ENCODE assay signal across 1 cellular context in the genomic region with DNA sequence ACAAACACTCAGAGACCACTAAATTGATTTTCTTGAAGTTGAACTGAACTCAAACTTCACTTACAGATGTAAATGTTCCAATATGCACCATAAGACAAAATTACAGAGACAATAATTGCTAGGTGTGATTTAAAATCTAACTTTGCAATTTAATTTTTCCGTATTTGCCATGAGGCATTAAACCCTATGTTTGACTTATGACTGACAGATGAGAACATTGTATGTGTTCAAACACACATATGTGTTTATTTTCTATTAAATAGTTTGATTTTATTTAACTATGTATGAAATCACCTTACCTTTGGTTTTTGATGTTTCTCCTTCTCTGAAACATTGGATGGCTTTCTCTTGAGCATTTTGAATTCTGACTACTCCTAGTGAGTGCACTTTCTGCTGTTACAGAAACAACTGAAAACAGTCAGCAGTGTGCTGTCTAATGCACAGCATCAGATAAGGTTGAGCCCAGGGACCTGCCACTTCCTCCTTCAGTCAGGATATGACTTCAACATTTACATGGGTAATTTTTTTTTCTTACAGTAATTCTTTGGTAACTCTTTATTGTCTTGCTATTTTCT.
TF ChIP-seq lines count a peak whose summit lies in the region.

A gene (minus strand): TSS at position 410 of the 575 bp plus-strand sequence. CDS start 54 bp downstream, at position 356.

TF ChIP-seq in WTC11, 78 proteins besides CTCF, POLR2A, EP300 and RAD21 (continued from another document):
- TF ChIP-seq, protein P1, sequence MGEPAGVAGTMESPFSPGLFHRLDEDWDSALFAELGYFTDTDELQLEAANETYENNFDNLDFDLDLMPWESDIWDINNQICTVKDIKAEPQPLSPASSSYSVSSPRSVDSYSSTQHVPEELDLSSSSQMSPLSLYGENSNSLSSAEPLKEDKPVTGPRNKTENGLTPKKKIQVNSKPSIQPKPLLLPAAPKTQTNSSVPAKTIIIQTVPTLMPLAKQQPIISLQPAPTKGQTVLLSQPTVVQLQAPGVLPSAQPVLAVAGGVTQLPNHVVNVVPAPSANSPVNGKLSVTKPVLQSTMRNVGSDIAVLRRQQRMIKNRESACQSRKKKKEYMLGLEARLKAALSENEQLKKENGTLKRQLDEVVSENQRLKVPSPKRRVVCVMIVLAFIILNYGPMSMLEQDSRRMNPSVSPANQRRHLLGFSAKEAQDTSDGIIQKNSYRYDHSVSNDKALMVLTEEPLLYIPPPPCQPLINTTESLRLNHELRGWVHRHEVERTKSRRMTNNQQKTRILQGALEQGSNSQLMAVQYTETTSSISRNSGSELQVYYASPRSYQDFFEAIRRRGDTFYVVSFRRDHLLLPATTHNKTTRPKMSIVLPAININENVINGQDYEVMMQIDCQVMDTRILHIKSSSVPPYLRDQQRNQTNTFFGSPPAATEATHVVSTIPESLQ (CRISPR knock-in tag; IDR thresholded peaks at IDR 0.05) = no peak
- TF ChIP-seq, protein P2, sequence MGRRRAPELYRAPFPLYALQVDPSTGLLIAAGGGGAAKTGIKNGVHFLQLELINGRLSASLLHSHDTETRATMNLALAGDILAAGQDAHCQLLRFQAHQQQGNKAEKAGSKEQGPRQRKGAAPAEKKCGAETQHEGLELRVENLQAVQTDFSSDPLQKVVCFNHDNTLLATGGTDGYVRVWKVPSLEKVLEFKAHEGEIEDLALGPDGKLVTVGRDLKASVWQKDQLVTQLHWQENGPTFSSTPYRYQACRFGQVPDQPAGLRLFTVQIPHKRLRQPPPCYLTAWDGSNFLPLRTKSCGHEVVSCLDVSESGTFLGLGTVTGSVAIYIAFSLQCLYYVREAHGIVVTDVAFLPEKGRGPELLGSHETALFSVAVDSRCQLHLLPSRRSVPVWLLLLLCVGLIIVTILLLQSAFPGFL (CRISPR knock-in tag; IDR thresholded peaks at IDR 0.05; ENCODE audit: borderline replicate concordance) = no peak
- TF ChIP-seq NR1H2 (CRISPR knock-in tag; IDR thresholded peaks at IDR 0.05) (no peak), SMAD4 (CRISPR knock-in tag; IDR thresholded peaks at IDR 0.05) (no peak), CBFB (CRISPR knock-in tag; IDR thresholded peaks at IDR 0.05; ENCODE audit: low read depth) (no peak), OVOL2 (CRISPR knock-in tag; IDR thresholded peaks at IDR 0.05; ENCODE audit: borderline replicate concordance) (no peak), ZNF263 (CRISPR knock-in tag; IDR thresholded peaks at IDR 0.05; ENCODE audit: low read depth) (no peak), ZNF416 (CRISPR knock-in tag; IDR thresholded peaks at IDR 0.05) (no peak), GTF2I (CRISPR knock-in tag; conservative IDR thresholded peaks at IDR 0.05) (no peak)
- TF ChIP-seq, protein P3, sequence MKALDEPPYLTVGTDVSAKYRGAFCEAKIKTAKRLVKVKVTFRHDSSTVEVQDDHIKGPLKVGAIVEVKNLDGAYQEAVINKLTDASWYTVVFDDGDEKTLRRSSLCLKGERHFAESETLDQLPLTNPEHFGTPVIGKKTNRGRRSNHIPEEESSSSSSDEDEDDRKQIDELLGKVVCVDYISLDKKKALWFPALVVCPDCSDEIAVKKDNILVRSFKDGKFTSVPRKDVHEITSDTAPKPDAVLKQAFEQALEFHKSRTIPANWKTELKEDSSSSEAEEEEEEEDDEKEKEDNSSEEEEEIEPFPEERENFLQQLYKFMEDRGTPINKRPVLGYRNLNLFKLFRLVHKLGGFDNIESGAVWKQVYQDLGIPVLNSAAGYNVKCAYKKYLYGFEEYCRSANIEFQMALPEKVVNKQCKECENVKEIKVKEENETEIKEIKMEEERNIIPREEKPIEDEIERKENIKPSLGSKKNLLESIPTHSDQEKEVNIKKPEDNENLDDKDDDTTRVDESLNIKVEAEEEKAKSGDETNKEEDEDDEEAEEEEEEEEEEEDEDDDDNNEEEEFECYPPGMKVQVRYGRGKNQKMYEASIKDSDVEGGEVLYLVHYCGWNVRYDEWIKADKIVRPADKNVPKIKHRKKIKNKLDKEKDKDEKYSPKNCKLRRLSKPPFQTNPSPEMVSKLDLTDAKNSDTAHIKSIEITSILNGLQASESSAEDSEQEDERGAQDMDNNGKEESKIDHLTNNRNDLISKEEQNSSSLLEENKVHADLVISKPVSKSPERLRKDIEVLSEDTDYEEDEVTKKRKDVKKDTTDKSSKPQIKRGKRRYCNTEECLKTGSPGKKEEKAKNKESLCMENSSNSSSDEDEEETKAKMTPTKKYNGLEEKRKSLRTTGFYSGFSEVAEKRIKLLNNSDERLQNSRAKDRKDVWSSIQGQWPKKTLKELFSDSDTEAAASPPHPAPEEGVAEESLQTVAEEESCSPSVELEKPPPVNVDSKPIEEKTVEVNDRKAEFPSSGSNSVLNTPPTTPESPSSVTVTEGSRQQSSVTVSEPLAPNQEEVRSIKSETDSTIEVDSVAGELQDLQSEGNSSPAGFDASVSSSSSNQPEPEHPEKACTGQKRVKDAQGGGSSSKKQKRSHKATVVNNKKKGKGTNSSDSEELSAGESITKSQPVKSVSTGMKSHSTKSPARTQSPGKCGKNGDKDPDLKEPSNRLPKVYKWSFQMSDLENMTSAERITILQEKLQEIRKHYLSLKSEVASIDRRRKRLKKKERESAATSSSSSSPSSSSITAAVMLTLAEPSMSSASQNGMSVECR (CRISPR knock-in tag; IDR thresholded peaks at IDR 0.05; ENCODE audit: borderline replicate concordance) = no peak
- TF ChIP-seq, protein P4, sequence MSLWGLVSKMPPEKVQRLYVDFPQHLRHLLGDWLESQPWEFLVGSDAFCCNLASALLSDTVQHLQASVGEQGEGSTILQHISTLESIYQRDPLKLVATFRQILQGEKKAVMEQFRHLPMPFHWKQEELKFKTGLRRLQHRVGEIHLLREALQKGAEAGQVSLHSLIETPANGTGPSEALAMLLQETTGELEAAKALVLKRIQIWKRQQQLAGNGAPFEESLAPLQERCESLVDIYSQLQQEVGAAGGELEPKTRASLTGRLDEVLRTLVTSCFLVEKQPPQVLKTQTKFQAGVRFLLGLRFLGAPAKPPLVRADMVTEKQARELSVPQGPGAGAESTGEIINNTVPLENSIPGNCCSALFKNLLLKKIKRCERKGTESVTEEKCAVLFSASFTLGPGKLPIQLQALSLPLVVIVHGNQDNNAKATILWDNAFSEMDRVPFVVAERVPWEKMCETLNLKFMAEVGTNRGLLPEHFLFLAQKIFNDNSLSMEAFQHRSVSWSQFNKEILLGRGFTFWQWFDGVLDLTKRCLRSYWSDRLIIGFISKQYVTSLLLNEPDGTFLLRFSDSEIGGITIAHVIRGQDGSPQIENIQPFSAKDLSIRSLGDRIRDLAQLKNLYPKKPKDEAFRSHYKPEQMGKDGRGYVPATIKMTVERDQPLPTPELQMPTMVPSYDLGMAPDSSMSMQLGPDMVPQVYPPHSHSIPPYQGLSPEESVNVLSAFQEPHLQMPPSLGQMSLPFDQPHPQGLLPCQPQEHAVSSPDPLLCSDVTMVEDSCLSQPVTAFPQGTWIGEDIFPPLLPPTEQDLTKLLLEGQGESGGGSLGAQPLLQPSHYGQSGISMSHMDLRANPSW (CRISPR knock-in tag; conservative IDR thresholded peaks at IDR 0.05; ENCODE audit: low read depth) = no peak
- TF ChIP-seq, protein P5, sequence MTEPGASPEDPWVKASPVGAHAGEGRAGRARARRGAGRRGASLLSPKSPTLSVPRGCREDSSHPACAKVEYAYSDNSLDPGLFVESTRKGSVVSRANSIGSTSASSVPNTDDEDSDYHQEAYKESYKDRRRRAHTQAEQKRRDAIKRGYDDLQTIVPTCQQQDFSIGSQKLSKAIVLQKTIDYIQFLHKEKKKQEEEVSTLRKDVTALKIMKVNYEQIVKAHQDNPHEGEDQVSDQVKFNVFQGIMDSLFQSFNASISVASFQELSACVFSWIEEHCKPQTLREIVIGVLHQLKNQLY (CRISPR knock-in tag; IDR thresholded peaks at IDR 0.05) = no peak
